In the genomic region with DNA sequence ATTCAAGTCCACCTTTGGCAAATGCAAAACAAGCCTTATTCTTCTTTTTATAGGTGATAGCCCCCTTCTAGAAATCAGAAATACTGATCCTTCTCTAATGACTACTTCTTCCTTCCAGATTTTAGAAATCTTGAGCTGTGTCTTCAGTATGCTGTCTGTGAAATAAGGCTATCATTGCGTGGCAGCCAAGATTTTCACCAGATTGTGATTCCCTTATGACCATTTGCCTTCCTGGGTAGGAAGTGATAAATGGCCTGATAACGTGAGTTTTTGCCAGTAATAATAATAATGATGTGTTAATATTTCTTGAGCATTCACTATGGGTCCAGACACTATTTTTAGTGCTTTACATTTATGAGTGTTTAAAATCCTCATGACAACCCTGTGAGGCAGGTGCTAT, we compare ENCODE assay signal across 32 cellular contexts.
"Had no signal": no experiment of that assay in that cellular context is flagged by ENCODE, and none has a peak within 500 bp of the region (broad histone marks: within the 10 kb centered on the region; RNA-seq: fewer than 3 reads in every experiment).

No MANE protein-coding gene starts in this region.

- H3K27me3 ChIP-seq: brain microvascular endothelial cell, esophagus muscularis mucosa, foreskin keratinocyte, gastrocnemius medialis, heart left ventricle had no signal

- H3K27me3 Mint-ChIP-seq: activated B cell treated with CpG ODN at 0.5 μM for 24 hours; activated CD8-positive, alpha-beta memory T cell treated with anti-CD3 and anti-CD28 coated beads, Interleukin-2, amount 10 ng/mL, durations not matched to agents 7 days and 5 days; activated naive CD4-positive, alpha-beta T cell treated with anti-CD3 and anti-CD28 coated beads, Interleukin-2, amount 10 ng/mL, durations not matched to agents 7 days and 5 days; activated naive CD8-positive, alpha-beta T cell; central memory CD8-positive, alpha-beta T cell; dendritic cell treated with granulocyte-macrophage colony-stimulating factor and Interleukin-4, amounts not matched to agents 40 ng/mL and 50 ng/mL, for 4 days had no signal

- H3K27ac ChIP-seq: brain microvascular endothelial cell, esophagus muscularis mucosa, foreskin keratinocyte, gastrocnemius medialis, heart left ventricle, WERI-Rb-1 had no signal

- H3K9me3 Mint-ChIP-seq: activated B cell treated with CpG ODN at 0.5 μM for 24 hours; activated naive CD4-positive, alpha-beta T cell treated with anti-CD3 and anti-CD28 coated beads, Interleukin-2, amount 10 ng/mL, durations not matched to agents 7 days and 5 days; activated T-helper 1 cell treated with anti-CD3 and anti-CD28 coated beads, Interleukin-12 subunit alpha, Interleukin-12 subunit beta, Interleukin-2, Interleukin-4 antibody, amounts not matched to agents 30 ng/mL and 10 ng/mL and 1 ng/mL, durations not matched to agents 14 hours and 24 hours and 36 hours; activated T-helper 2 cell treated with anti-CD3 and anti-CD28 coated beads, Interferon-gamma antibody, Interleukin-2, Interleukin-4, amounts not matched to agents 10 μg/mL and 5 μg/mL and 100 μg/mL, durations not matched to agents 14 hours and 24 hours and 36 hours; central memory CD8-positive, alpha-beta T cell; dendritic cell treated with granulocyte-macrophage colony-stimulating factor and Interleukin-4, amounts not matched to agents 40 ng/mL and 50 ng/mL, for 4 days had no signal

- FAIRE-seq: astrocyte, bronchial epithelial cell, endometrium had no signal

- DNase-seq: activated B cell treated with CpG ODN at 0.5 μM for 24 hours; activated CD4-positive, alpha-beta T cell treated with anti-CD3 and anti-CD28 coated beads for 48 hours; activated CD4-positive, alpha-beta T cell treated with anti-CD3 and anti-CD28 coated beads, Interleukin-2, amount 50 U/mL, for 1 hour; activated CD4-positive, alpha-beta T cell treated with anti-CD3 and anti-CD28 coated beads, Interleukin-2, amount 50 U/mL, for 48 hours; activated CD8-positive, alpha-beta memory T cell treated with anti-CD3 and anti-CD28 coated beads, Interleukin-2, amount 10 ng/mL, durations not matched to agents 7 days and 5 days; activated CD8-positive, alpha-beta memory T cell treated with anti-CD3 and anti-CD28 coated beads, Interleukin-2, amount 50 U/mL, for 4 hours; activated CD8-positive, alpha-beta T cell treated with anti-CD3 and anti-CD28 coated beads, Interleukin-2, amount 10 ng/mL, durations not matched to agents 7 days and 5 days; activated effector memory CD4-positive, alpha-beta T cell treated with anti-CD3 and anti-CD28 coated beads, Interleukin-2, amount 50 U/mL, for 16 hours; activated naive CD4-positive, alpha-beta T cell treated with anti-CD3 and anti-CD28 coated beads, Interleukin-2, amount 10 ng/mL, durations not matched to agents 7 days and 5 days; activated T-cell treated with anti-CD3 and anti-CD28 coated beads, Interleukin-2, amount 50 U/mL, for 1 hour; activated T-cell treated with anti-CD3 and anti-CD28 coated beads, Interleukin-2, amount 50 U/mL, for 48 hours; amniotic stem cell; anterior cingulate cortex; brain microvascular endothelial cell; effector CD8-positive, alpha-beta T cell; foreskin keratinocyte; gastrocnemius medialis; glutamatergic neuron; heart left ventricle; T-helper 2 cell; WERI-Rb-1 had no signal

- ATAC-seq: activated CD4-positive, CD25-positive, alpha-beta regulatory T cell treated with anti-CD3 and anti-CD28 coated beads, Interleukin-2, amount 50 U/mL, for 24 hours; activated CD8-positive, alpha-beta memory T cell treated with anti-CD3 and anti-CD28 coated beads, Interleukin-2, amount 10 ng/mL, durations not matched to agents 7 days and 5 days; activated CD8-positive, alpha-beta T cell treated with anti-CD3 and anti-CD28 coated beads, Interleukin-2, amount 10 ng/mL, durations not matched to agents 7 days and 5 days; foreskin keratinocyte; gastrocnemius medialis; heart left ventricle had no signal

- H3K36me3 ChIP-seq: brain microvascular endothelial cell, gastrocnemius medialis, WERI-Rb-1 had no signal

- H3K9me3 ChIP-seq: esophagus muscularis mucosa, gastrocnemius medialis, heart left ventricle had no signal

- H3K4me3 Mint-ChIP-seq: activated B cell treated with CpG ODN at 0.5 μM for 24 hours; activated CD8-positive, alpha-beta memory T cell treated with anti-CD3 and anti-CD28 coated beads, Interleukin-2, amount 10 ng/mL, durations not matched to agents 7 days and 5 days; activated CD8-positive, alpha-beta T cell treated with anti-CD3 and anti-CD28 coated beads, Interleukin-2, amount 10 ng/mL, durations not matched to agents 7 days and 5 days; activated naive CD4-positive, alpha-beta T cell treated with anti-CD3 and anti-CD28 coated beads, Interleukin-2, amount 10 ng/mL, durations not matched to agents 7 days and 5 days; activated naive CD8-positive, alpha-beta T cell; activated T-helper 1 cell treated with anti-CD3 and anti-CD28 coated beads, Interleukin-12 subunit alpha, Interleukin-12 subunit beta, Interleukin-2, Interleukin-4 antibody, amounts not matched to agents 30 ng/mL and 10 ng/mL and 1 ng/mL, durations not matched to agents 14 hours and 24 hours and 36 hours; central memory CD8-positive, alpha-beta T cell; dendritic cell treated with granulocyte-macrophage colony-stimulating factor and Interleukin-4, amounts not matched to agents 40 ng/mL and 50 ng/mL, for 4 days had no signal

- H3K4me3 ChIP-seq: coronary artery, esophagus muscularis mucosa, gastrocnemius medialis, heart left ventricle had no signal

- H3K27ac Mint-ChIP-seq: activated CD8-positive, alpha-beta memory T cell treated with anti-CD3 and anti-CD28 coated beads, Interleukin-2, amount 10 ng/mL, durations not matched to agents 7 days and 5 days; activated CD8-positive, alpha-beta T cell treated with anti-CD3 and anti-CD28 coated beads, Interleukin-2, amount 10 ng/mL, durations not matched to agents 7 days and 5 days; activated naive CD4-positive, alpha-beta T cell treated with anti-CD3 and anti-CD28 coated beads, Interleukin-2, amount 10 ng/mL, durations not matched to agents 7 days and 5 days; activated naive CD8-positive, alpha-beta T cell; activated T-helper 1 cell treated with anti-CD3 and anti-CD28 coated beads, Interleukin-12 subunit alpha, Interleukin-12 subunit beta, Interleukin-2, Interleukin-4 antibody, amounts not matched to agents 30 ng/mL and 10 ng/mL and 1 ng/mL, durations not matched to agents 14 hours and 24 hours and 36 hours; activated T-helper 2 cell treated with anti-CD3 and anti-CD28 coated beads, Interferon-gamma antibody, Interleukin-2, Interleukin-4, amounts not matched to agents 10 μg/mL and 5 μg/mL and 100 μg/mL, durations not matched to agents 14 hours and 24 hours and 36 hours; dendritic cell treated with granulocyte-macrophage colony-stimulating factor and Interleukin-4, amounts not matched to agents 40 ng/mL and 50 ng/mL, for 4 days had no signal
